Comparison of ENCODE assay signal across 13 cellular contexts in genomic region chr1:15947382-15948090, GRCh38. TPM values are rescaled to one million over a fixed set of nuclear protein-coding genes. Genes with fewer than 3 reads are reported as not detected.
DNase-seq lines count a peak whose midpoint lies in the region; ATAC-seq and TF ChIP-seq lines count a peak whose summit lies in the region.
"Had no signal": no experiment of that assay in that cellular context is flagged by ENCODE, and none has a peak within 500 bp of the region (broad histone marks: within the 10 kb centered on the region; RNA-seq: fewer than 3 reads in every experiment).

No MANE protein-coding gene starts in this region.

- H3K4me3 ChIP-seq in right cardiac atrium (ENCODE audit: low read length) (no peak overlapping the region), aorta (ENCODE audit: low read length in 2 of 2) (no peak overlapping the region)

- no peak for DNase-seq in right cardiac atrium
- DNase-seq in left cardiac atrium, result no peak
- no peak for DNase-seq in neural crest cell (ENCODE audit: low read depth, low spot score)
- DNase-seq in aorta, result no peak
- DNase-seq in GM19240 (ENCODE audit: insufficient read length, low spot score), result no peak
- DNase-seq in middle frontal gyrus (ENCODE audit: extremely low spot score, low spot score), result no peak
- DNase-seq: AML-193, hippocampal formation, NCI-H1105 treated with DMSO at 0.1 percent for 48 hours had no signal

- H3K4me1 ChIP-seq in right cardiac atrium (ENCODE audit: control insufficient read depth, insufficient read depth, low read length), result peaks cover 23% of the 10 kb centered on the region
- H3K4me1 ChIP-seq in aorta (ENCODE audit: control insufficient read depth in 1 of 2, insufficient read depth in 2 of 2, low read length in 2 of 2), result peaks cover 0 to 6% of the 10 kb centered on the region in 2 donors

- H3K27ac ChIP-seq in right cardiac atrium (ENCODE audit: low read length) (peak overlapping the region; percentile 4), aorta (ENCODE audit: low read depth in 1 of 2, low read length in 2 of 2) (peak overlapping the region; percentile 36 to 86)

- H3K27ac Mint-ChIP-seq in brain, result peak overlapping the region in 3 of 5 experiments; percentile 41 to 92 (median 75)
- no peak overlapping the region for H3K27ac Mint-ChIP-seq in neural crest cell (ENCODE audit: unreplicated experiment)

- H3K27me3 Mint-ChIP-seq in brain (no peaks in the 10 kb centered on the region), neural crest cell (ENCODE audit: low read depth) (no peaks in the 10 kb centered on the region)

- intact Hi-C loops in right cardiac atrium (cut with DNase I), result no loop called here
- intact Hi-C loops in left cardiac atrium (cut with DNase I), result no loop called here
- intact Hi-C loops in aorta (cut with DNase I), result loop anchor here (5.0 kb wide), 2 partner anchors 55 to 150 kb away; no protein-coding TSS in a partner anchor

- TF ChIP-seq CTCF in brain (conservative IDR thresholded peaks at IDR 0.05), result no peak
- no peak for TF ChIP-seq CTCF in neural crest cell (conservative IDR thresholded peaks at IDR 0.05)

- WGBS in right cardiac atrium, result 92% methylated on average over 10 of the region's 10 CpGs
- WGBS in aorta, 2 donors, result 90 to 91% methylated on average over 10 of the region's 10 CpGs

- H3K27me3 ChIP-seq in right cardiac atrium (ENCODE audit: control insufficient read depth, insufficient read depth) (no peaks in the 10 kb centered on the region), aorta (ENCODE audit: control insufficient read depth in 1 of 2, insufficient read depth in 2 of 2, low read length in 1 of 2) (no peaks in the 10 kb centered on the region)

- ATAC-seq in right cardiac atrium (no peak), left cardiac atrium (no peak), aorta (ENCODE audit: low FRiP score) (no peak), HG03469 (IDR thresholded peaks at IDR 0.05; ENCODE audit: unreplicated experiment) (no peak)

- H3K9me3 ChIP-seq in right cardiac atrium (ENCODE audit: control insufficient read depth, low read length), result no peaks in the 10 kb centered on the region
- H3K9me3 ChIP-seq in aorta (ENCODE audit: control insufficient read depth, low read length), result no peaks in the 10 kb centered on the region

- peaks cover 0 to 6% of the 10 kb centered on the region in 2 donors for H3K36me3 ChIP-seq in aorta (ENCODE audit: control insufficient read depth in 1 of 2, insufficient read depth in 2 of 2, low read length in 1 of 2)

- no peaks in the 10 kb centered on the region for H3K9me3 Mint-ChIP-seq in brain
- no peaks in the 10 kb centered on the region for H3K9me3 Mint-ChIP-seq in neural crest cell

- H3K36me3 Mint-ChIP-seq in brain (peaks cover 36% of the 10 kb centered on the region), neural crest cell (ENCODE audit: low read depth) (peaks cover 8% of the 10 kb centered on the region)

- H3K4me1 Mint-ChIP-seq in brain (peaks cover 46% of the 10 kb centered on the region), neural crest cell (peaks cover 22% of the 10 kb centered on the region)

- H3K4me3 Mint-ChIP-seq in brain, result no peak overlapping the region
- peak overlapping the region; percentile 59 for H3K4me3 Mint-ChIP-seq in neural crest cell

RNA-seq across cellular contexts. Expression of gene ZBTB17, which starts 28.4 kb away (rescaled TPM):
- total RNA-seq in right cardiac atrium, result 10 to 100 TPM; 22.8 to 27.0 (median 24.0) TPM
- 22.1 TPM for polyA plus RNA-seq in right cardiac atrium
- total RNA-seq in left cardiac atrium, result 10 to 100 TPM; 22.4 to 24.6 TPM
- polyA plus RNA-seq in brain (ENCODE audit: insufficient read depth, low read depth, low replicate concordance), result 32.7 TPM
- total RNA-seq in neural crest cell, result 46.1 and 51.5 TPM in 2 replicates
- total RNA-seq in aorta, result 10 to 100 TPM; 42.3 to 55.5 TPM
- polyA plus RNA-seq in aorta, result 100 to 1,000 TPM in 1 of 2 donors, 10 to 100 TPM in 1; 15.0 to 134 TPM

RNA-seq across cellular contexts. Expression of gene SRARP, which starts 56.5 kb away (rescaled TPM):
- total RNA-seq in right cardiac atrium (under 1 TPM in 3 of 4 donors, not detected in 1; 0.09 to 0.37 (median 0.14) TPM), left cardiac atrium (under 1 TPM; 0.15 to 0.52 TPM), neural crest cell (not detected in 2 replicates), aorta (not detected)
- polyA plus RNA-seq in right cardiac atrium (0.77 TPM), brain (ENCODE audit: insufficient read depth, low read depth, low replicate concordance) (5.6 TPM), aorta (not detected)
- total RNA-seq: mucosa of gallbladder; T-helper 2 cell treated with Interferon-gamma antibody and Interleukin-4, amounts not matched to agents 100 ng/mL and 5 ng/mL, for 36 hours had no signal

Comparison
In these comparisons a context has a peak if more than half of its experiments do, and no peak if none do; other contexts are left out.
1. intact Hi-C loops: an anchor here in aorta (5.0 kb wide); none called in right cardiac atrium and left cardiac atrium.